17 cellular contexts compared by ENCODE assay signal in the genomic region with DNA sequence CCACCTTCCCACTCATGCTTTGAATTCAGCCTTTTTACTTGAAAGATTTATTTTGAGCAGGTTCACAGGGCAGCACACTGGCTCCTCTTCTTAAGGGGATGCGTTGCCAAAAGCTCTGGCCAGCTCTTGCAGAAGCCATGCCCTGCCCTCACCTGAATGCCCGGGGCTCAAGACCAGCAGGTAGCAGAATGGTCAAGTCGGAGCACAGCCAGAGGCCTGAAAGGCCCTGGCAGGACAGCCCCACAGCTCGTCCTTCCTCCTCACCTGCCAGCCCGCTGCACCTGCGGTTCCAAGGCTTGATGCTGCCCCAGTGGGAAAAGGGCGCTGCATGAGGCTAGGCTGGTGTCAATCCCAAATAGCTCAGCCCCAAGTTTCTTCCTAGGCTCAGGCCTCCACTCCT. TPM values are rescaled to one million over a fixed set of nuclear protein-coding genes. Genes with fewer than 3 reads are reported as not detected.
DNase-seq lines count a peak whose midpoint lies in the region; ATAC-seq and TF ChIP-seq lines count a peak whose summit lies in the region.
"Had no signal": no experiment of that assay in that cellular context is flagged by ENCODE, and none has a peak within 500 bp of the region (broad histone marks: within the 10 kb centered on the region; RNA-seq: fewer than 3 reads in every experiment).

No MANE protein-coding gene starts in this region.

- no peaks in the 10 kb centered on the region for H3K27me3 Mint-ChIP-seq in stimulated activated memory B cell treated with anti-CD40 and anti-IgM and Interleukin-4, amounts not matched to agents 10 μg/mL and 1 μg/mL and 100 μg/mL, for 72 hours
- H3K27me3 Mint-ChIP-seq in effector memory CD8-positive, alpha-beta T cell = peaks cover 6 to 12% of the 10 kb centered on the region in 2 donors
- H3K27me3 Mint-ChIP-seq: B cell had no signal

- H3K9me3 ChIP-seq in esophagus muscularis mucosa (no peaks in the 10 kb centered on the region), mucosa of descending colon (no peaks in the 10 kb centered on the region), thyroid gland (no peaks in the 10 kb centered on the region)

- peak overlapping the region; percentile 27 for H3K27ac ChIP-seq in RWPE1
- H3K27ac ChIP-seq in esophagus muscularis mucosa (replicated peaks in 1 of 4) = peak overlapping the region in 3 of 4 donors; percentile 11 to 38 (median 24)
- H3K27ac ChIP-seq in thyroid gland = peak overlapping the region; percentile 48 to 63 (median 59)
- H3K27ac ChIP-seq in dorsolateral prefrontal cortex = no peak overlapping the region

- H3K4me3 ChIP-seq in esophagus muscularis mucosa = no peak overlapping the region
- no peak overlapping the region for H3K4me3 ChIP-seq in mucosa of descending colon
- H3K4me3 ChIP-seq in thyroid gland (replicated peaks in 1 of 3) = no peak overlapping the region
- no peak overlapping the region for H3K4me3 ChIP-seq in dorsolateral prefrontal cortex

- no peak overlapping the region for H3K27ac Mint-ChIP-seq in stimulated activated memory B cell treated with anti-CD40 and anti-IgM and Interleukin-4, amounts not matched to agents 10 μg/mL and 1 μg/mL and 100 μg/mL, for 72 hours
- no peak overlapping the region for H3K27ac Mint-ChIP-seq in effector memory CD8-positive, alpha-beta T cell
- H3K27ac Mint-ChIP-seq: B cell; CD4-positive, alpha-beta T cell had no signal

- CTCF ChIA-PET in RWPE1 (lab: Yijun Ruan, JAX) = interaction anchor here (0.5 to 0.6 kb wide), 2 partner anchors 1484 to 1970 kb away, joined by 3 read pairs; no protein-coding TSS in a partner anchor

- ATAC-seq in mucosa of descending colon = no peak
- no peak for ATAC-seq in stimulated activated memory B cell treated with anti-CD40 and anti-IgM and Interleukin-4, amounts not matched to agents 10 μg/mL and 1 μg/mL and 100 μg/mL, for 72 hours
- no peak for ATAC-seq in effector memory CD8-positive, alpha-beta T cell (replicated peaks)
- ATAC-seq in GM19328 (IDR thresholded peaks at IDR 0.05; ENCODE audit: unreplicated experiment) = no peak
- ATAC-seq: HCT116 had no signal

- no peaks in the 10 kb centered on the region for H3K36me3 Mint-ChIP-seq in stimulated activated memory B cell treated with anti-CD40 and anti-IgM and Interleukin-4, amounts not matched to agents 10 μg/mL and 1 μg/mL and 100 μg/mL, for 72 hours
- H3K36me3 Mint-ChIP-seq in effector memory CD8-positive, alpha-beta T cell (ENCODE audit: insufficient read depth) = no peaks in the 10 kb centered on the region

- TF ChIP-seq EP300 in esophagus muscularis mucosa (IDR thresholded peaks at IDR 0.05) = no peak

- H3K36me3 ChIP-seq in esophagus muscularis mucosa = no peaks in the 10 kb centered on the region
- no peaks in the 10 kb centered on the region for H3K36me3 ChIP-seq in mucosa of descending colon (ENCODE audit: low read depth)
- no peaks in the 10 kb centered on the region for H3K36me3 ChIP-seq in thyroid gland

- no peak for DNase-seq in RWPE1 (ENCODE audit: low spot score)
- DNase-seq in esophagus muscularis mucosa (ENCODE audit: extremely low spot score) = no peak
- peak in 2 of 3 donors; percentile 27 to 53 for DNase-seq in mucosa of descending colon
- no peak for DNase-seq in thyroid gland
- no peak for DNase-seq in dorsolateral prefrontal cortex
- DNase-seq in effector memory CD8-positive, alpha-beta T cell = no peak
- DNase-seq: CD4-positive, alpha-beta T cell; KBM-7; NCI-H1436 treated with DMSO at 0.1 percent for 48 hours; NCI-H2029 treated with DMSO at 0.1 percent for 48 hours; NCI-H446 treated with DMSO at 0.1 percent for 48 hours; NCI-H748 treated with DMSO at 0.1 percent for 48 hours; RPMI8226 had no signal

- peaks cover 3 to 72% (median 51%) of the 10 kb centered on the region in 4 donors for H3K4me1 ChIP-seq in esophagus muscularis mucosa
- peaks cover 31% of the 10 kb centered on the region for H3K4me1 ChIP-seq in mucosa of descending colon (ENCODE audit: low read depth)
- peaks cover 6 to 43% of the 10 kb centered on the region in 2 donors for H3K4me1 ChIP-seq in thyroid gland

- no peaks in the 10 kb centered on the region for H3K9me3 Mint-ChIP-seq in stimulated activated memory B cell treated with anti-CD40 and anti-IgM and Interleukin-4, amounts not matched to agents 10 μg/mL and 1 μg/mL and 100 μg/mL, for 72 hours
- no peaks in the 10 kb centered on the region for H3K9me3 Mint-ChIP-seq in effector memory CD8-positive, alpha-beta T cell
- H3K9me3 Mint-ChIP-seq: CD4-positive, alpha-beta T cell had no signal

- WGBS in esophagus muscularis mucosa = 100% methylated on average over 6 of the region's 7 CpGs
- WGBS in thyroid gland, 2 donors = 83 to 98% methylated on average over 4 to 6 of the region's 7 CpGs

- H3K4me1 Mint-ChIP-seq in stimulated activated memory B cell treated with anti-CD40 and anti-IgM and Interleukin-4, amounts not matched to agents 10 μg/mL and 1 μg/mL and 100 μg/mL, for 72 hours = peaks cover under 1% of the 10 kb centered on the region
- H3K4me1 Mint-ChIP-seq in effector memory CD8-positive, alpha-beta T cell (ENCODE audit: low read depth in 2 of 2) = no peaks in the 10 kb centered on the region

- no peak overlapping the region for H3K4me3 Mint-ChIP-seq in stimulated activated memory B cell treated with anti-CD40 and anti-IgM and Interleukin-4, amounts not matched to agents 10 μg/mL and 1 μg/mL and 100 μg/mL, for 72 hours
- H3K4me3 Mint-ChIP-seq in effector memory CD8-positive, alpha-beta T cell = no peak overlapping the region
- H3K4me3 Mint-ChIP-seq: B cell; CD4-positive, alpha-beta T cell had no signal

- TF ChIP-seq POLR2A in esophagus muscularis mucosa (IDR thresholded peaks at IDR 0.05; ENCODE audit: low read depth) = no peak
- no peak for TF ChIP-seq POLR2A in thyroid gland (IDR thresholded peaks at IDR 0.05)

- no peak for TF ChIP-seq CTCF in RWPE1 (conservative IDR thresholded peaks at IDR 0.05; ENCODE audit: low read depth)
- TF ChIP-seq CTCF in esophagus muscularis mucosa (IDR thresholded peaks at IDR 0.05) = no peak
- no peak for TF ChIP-seq CTCF in mucosa of descending colon (IDR thresholded peaks at IDR 0.05)
- no peak for TF ChIP-seq CTCF in thyroid gland (IDR thresholded peaks at IDR 0.05)
- TF ChIP-seq CTCF in dorsolateral prefrontal cortex (IDR thresholded peaks at IDR 0.05 in 54 of 56, conservative IDR thresholded peaks at IDR 0.05 in 2 of 56; ENCODE audit: low read depth in 1 of 56, partially characterized antibody in 56 of 56) = no peak

- intact Hi-C loops in esophagus muscularis mucosa (cut with DNase I) (no loop called here), mucosa of descending colon (cut with DNase I, micrococcal nuclease) (no loop called here), thyroid gland (cut with DNase I) (no loop called here), dorsolateral prefrontal cortex (cut with DNase I) (no loop called here)

- POLR2A ChIA-PET in RWPE1 (lab: Yijun Ruan, JAX; ENCODE audit: low non-redundant PET) = no interaction called here

- no peaks in the 10 kb centered on the region for H3K27me3 ChIP-seq in esophagus muscularis mucosa
- no peaks in the 10 kb centered on the region for H3K27me3 ChIP-seq in thyroid gland
- H3K27me3 ChIP-seq in dorsolateral prefrontal cortex = no peaks in the 10 kb centered on the region

RNA-seq across cellular contexts. Expression of a gene that starts 13.1 kb away (rescaled TPM):
- total RNA-seq in esophagus muscularis mucosa (10 to 100 TPM in 1 of 4 donors, 1 to 10 TPM in 3; 2.3 to 14.5 (median 6.0) TPM), mucosa of descending colon (100 to 1,000 TPM; 141 to 645 (median 213) TPM), thyroid gland (10 to 100 TPM in 1 of 4 donors, 1 to 10 TPM in 2, under 1 TPM in 1; 0.33 to 21.9 (median 4.3) TPM), dorsolateral prefrontal cortex (10 to 100 TPM in 4 of 120 experiments, 1 to 10 TPM in 106, under 1 TPM in 10; 0.37 to 18.4 (median 2.5) TPM)
- total RNA-seq: B cell; CD4-positive, alpha-beta T cell had no signal

Comparison
In these comparisons a context has a peak if more than half of its experiments do, and no peak if none do; other contexts are left out.
1. DNase-seq: peak in mucosa of descending colon (2 of 3); none in RWPE1 (single experiment), esophagus muscularis mucosa (single experiment), thyroid gland (0 of 2), dorsolateral prefrontal cortex (0 of 10) and effector memory CD8-positive, alpha-beta T cell (0 of 3).
2. H3K27ac ChIP-seq: peak in RWPE1 (single experiment), esophagus muscularis mucosa (3 of 4) and thyroid gland (3 of 3); none in dorsolateral prefrontal cortex (0 of 59).
3. RNA of a gene that starts 13.1 kb away (total RNA-seq): 141 to 645 TPM in mucosa of descending colon; 2.3 to 14.5 TPM in esophagus muscularis mucosa, 0.33 to 21.9 TPM in thyroid gland and 0.37 to 18.4 TPM in dorsolateral prefrontal cortex; every median in the first group is over 4 times any median in the second.